Comparison of ENCODE assay signal across 13 cellular contexts in genomic region chr19:9786819-9787218, GRCh38. TPM values are rescaled to one million over a fixed set of nuclear protein-coding genes. Genes with fewer than 3 reads are reported as not detected.
DNase-seq lines count a peak whose midpoint lies in the region; ATAC-seq, FAIRE-seq and TF ChIP-seq lines count a peak whose summit lies in the region.
"Had no signal": no experiment of that assay in that cellular context is flagged by ENCODE, and none has a peak within 500 bp of the region (broad histone marks: within the 10 kb centered on the region; RNA-seq: fewer than 3 reads in every experiment).

No MANE protein-coding gene starts in this region.

- peak overlapping the region in 4 of 5 experiments; percentile 22 to 99 (median 69) for H3K27ac Mint-ChIP-seq in brain
- peak overlapping the region in 7 of 9 donors; percentile 75 to 99 (median 88) for H3K27ac Mint-ChIP-seq in naive thymus-derived CD4-positive, alpha-beta T cell

- BruUV-seq in HepG2 (replicated peaks; lab: Mats Ljungman, UMichigan) = no TSS peak

- intact Hi-C loops in HepG2 (cut with micrococcal nuclease; ENCODE audit: unreplicated experiment) (no loop called here), right lobe of liver (cut with DNase I) (loop anchor here (5.0 kb wide), 2 partner anchors 160 to 165 kb away; partner anchors contain the start of gene ZNF561 (in 1 of the 2)), vagina (cut with DNase I) (no loop called here)
- intact Hi-C loops in naive thymus-derived CD4-positive, alpha-beta T cell (cut with micrococcal nuclease) = no loop called here

- TF ChIP-seq RAD21 in HepG2 (CRISPR knock-in tag; IDR thresholded peaks at IDR 0.05) = no peak

- H3K4me2 ChIP-seq in HepG2 (ENCODE audit: low read depth, low read length) = peak overlapping the region; percentile 64

- H3K4me1 ChIP-seq in HepG2 (ENCODE audit: insufficient read depth, low read length) = peaks cover 42% of the 10 kb centered on the region
- peaks cover 0 to 16% (median 2%) of the 10 kb centered on the region in 4 donors for H3K4me1 ChIP-seq in right lobe of liver
- peaks cover 5 to 12% of the 10 kb centered on the region in 2 donors for H3K4me1 ChIP-seq in naive thymus-derived CD4-positive, alpha-beta T cell (ENCODE audit: control insufficient read depth in 2 of 2, insufficient read depth in 2 of 2, low read length in 2 of 2)
- H3K4me1 ChIP-seq in vagina = peaks cover 36% of the 10 kb centered on the region

- TF ChIP-seq POLR2A in HepG2 (IDR thresholded peaks at IDR 0.05; ENCODE audit: insufficient read depth in 1 of 2, low read depth in 2 of 2, low read length in 2 of 2) (no peak), right lobe of liver (IDR thresholded peaks at IDR 0.05) (no peak), vagina (IDR thresholded peaks at IDR 0.05) (no peak)

- 99% methylated on average over 8 of the region's 8 CpGs for WGBS in HepG2 (ENCODE audit: low lambda C conversion rate)
- 93% methylated on average over 4 of the region's 8 CpGs for WGBS in right lobe of liver (ENCODE audit: insufficient coverage, low coverage, low lambda C conversion rate, missing lambda C conversion rate)

- H3K4me3 ChIP-seq in HepG2 (replicated peaks in 1 of 3; ENCODE audit: insufficient read depth in 1 of 3, low read depth in 2 of 3, low read length in 3 of 3) (0 out of 6 replicates have a peak overlapping the region, but pooled peaks of 1 of the 3 experiments have one; percentile 90), right lobe of liver (no peak overlapping the region), vagina (no peak overlapping the region)
- H3K4me3 ChIP-seq in naive thymus-derived CD4-positive, alpha-beta T cell (ENCODE audit: low read length) = no peak overlapping the region

- ATAC-seq in HepG2 (no peak), right lobe of liver (no peak)
- ATAC-seq in naive thymus-derived CD4-positive, alpha-beta T cell = no peak

- POLR2A ChIA-PET in HepG2 (lab: Yijun Ruan, JAX) = no interaction called here
- POLR2A ChIA-PET in naive thymus-derived CD4-positive, alpha-beta T cell (lab: Charles Lee) = interaction anchor here (0.7 kb wide), 1 partner anchor 375 kb away, joined by 3 read pairs; no protein-coding TSS in a partner anchor

- no peaks in the 10 kb centered on the region for H3K9me3 Mint-ChIP-seq in brain
- peaks cover 0 to 3% (median 0%) of the 10 kb centered on the region in 11 donors for H3K9me3 Mint-ChIP-seq in naive thymus-derived CD4-positive, alpha-beta T cell

- H3K4me1 Mint-ChIP-seq in brain = peaks cover 48% of the 10 kb centered on the region
- H3K4me1 Mint-ChIP-seq in naive thymus-derived CD4-positive, alpha-beta T cell = peaks cover 16 to 43% (median 34%) of the 10 kb centered on the region in 7 donors

- H3K27me3 ChIP-seq in HepG2 (ENCODE audit: control insufficient read depth in 1 of 2, insufficient read depth in 2 of 2, low read length in 2 of 2) (no peaks in the 10 kb centered on the region), right lobe of liver (no peaks in the 10 kb centered on the region), vagina (no peaks in the 10 kb centered on the region)
- no peaks in the 10 kb centered on the region for H3K27me3 ChIP-seq in naive thymus-derived CD4-positive, alpha-beta T cell (ENCODE audit: control insufficient read depth in 2 of 2, insufficient read depth in 2 of 2, low read length in 2 of 2)

- peak overlapping the region; percentile 73 to 88 (median 75) for H3K4me3 Mint-ChIP-seq in brain
- peak overlapping the region; percentile 57 to 88 (median 76) for H3K4me3 Mint-ChIP-seq in naive thymus-derived CD4-positive, alpha-beta T cell

- in situ Hi-C loops in HepG2 (cut with HindIII; ENCODE audit: extremely low pct_ligation_motif_present, low pct_unique_long_range_greater_than_20kb) = loop anchor here (25.0 kb wide), 1 partner anchor 650 kb away; the partner anchor contains the start of genes OR7G3 and ZNF317

- H3K27ac ChIP-seq in HepG2 (ENCODE audit: extremely low read length, insufficient read depth, low read length) = no peak overlapping the region
- H3K27ac ChIP-seq in right lobe of liver = peak overlapping the region in 1 of 3 donors; percentile 90
- H3K27ac ChIP-seq in naive thymus-derived CD4-positive, alpha-beta T cell (ENCODE audit: low read depth, low read length) = no peak overlapping the region
- H3K27ac ChIP-seq in vagina = peak overlapping the region; percentile 98

- no peaks in the 10 kb centered on the region for H4K20me1 ChIP-seq in HepG2 (ENCODE audit: insufficient read depth, low read length)

- no peaks in the 10 kb centered on the region for H3K79me2 ChIP-seq in HepG2 (ENCODE audit: insufficient read depth, low read length)

- DNase-seq in HepG2 (ENCODE audit: low spot score) = no peak
- no peak for DNase-seq in right lobe of liver
- no peak for DNase-seq in naive thymus-derived CD4-positive, alpha-beta T cell
- DNase-seq in vagina (ENCODE audit: extremely low spot score in 2 of 2) = no peak
- no peak for DNase-seq in stimulated activated naive CD4-positive, alpha-beta T cell treated with Interleukin-2 at 50 U/mL for 16 hours (lab: John Stamatoyannopoulos, UW)
- DNase-seq in NCI-H146 (lab: John Stamatoyannopoulos, UW) = no peak
- DNase-seq in NOMO-1 treated with dmso at 0.1 percent for 144 hours (lab: John Stamatoyannopoulos, UW; ENCODE audit: unreplicated experiment) = no peak
- DNase-seq: activated gamma-delta T cell treated with Interleukin-2 at 50 U/mL for 16 hours, COR-L47, KBM-7, kidney, NCI-H345 had no signal

- CTCF ChIA-PET in HepG2 (lab: Yijun Ruan, JAX; ENCODE audit: low intra/inter-chr PET ratio, low total read pairs) = no interaction called here
- CTCF ChIA-PET in naive thymus-derived CD4-positive, alpha-beta T cell (lab: Charles Lee) = no interaction called here

- no peaks in the 10 kb centered on the region for H3K36me3 Mint-ChIP-seq in brain
- H3K36me3 Mint-ChIP-seq in naive thymus-derived CD4-positive, alpha-beta T cell = peaks cover 0 to 6% (median 0%) of the 10 kb centered on the region in 5 donors

- H2AFZ ChIP-seq in HepG2 (ENCODE audit: low read length) = no peak overlapping the region

- H3K9me3 ChIP-seq in HepG2 (ENCODE audit: low read length) (no peaks in the 10 kb centered on the region), right lobe of liver (no peaks in the 10 kb centered on the region), vagina (no peaks in the 10 kb centered on the region)
- H3K9me3 ChIP-seq in naive thymus-derived CD4-positive, alpha-beta T cell (ENCODE audit: control insufficient read depth in 2 of 3, low read length in 3 of 3) = no peaks in the 10 kb centered on the region

- H3K27me3 Mint-ChIP-seq in brain = no peaks in the 10 kb centered on the region
- no peaks in the 10 kb centered on the region for H3K27me3 Mint-ChIP-seq in naive thymus-derived CD4-positive, alpha-beta T cell

- H3K36me3 ChIP-seq in HepG2 (replicated peaks in 1 of 2; ENCODE audit: control insufficient read depth in 1 of 2, insufficient read depth in 2 of 2, low read length in 2 of 2) = no peaks in the 10 kb centered on the region
- H3K36me3 ChIP-seq in right lobe of liver = no peaks in the 10 kb centered on the region
- no peaks in the 10 kb centered on the region for H3K36me3 ChIP-seq in naive thymus-derived CD4-positive, alpha-beta T cell (ENCODE audit: control insufficient read depth in 2 of 3, insufficient read depth in 3 of 3, low read length in 3 of 3)
- no peaks in the 10 kb centered on the region for H3K36me3 ChIP-seq in vagina

- TF ChIP-seq EP300 in HepG2 (IDR thresholded peaks at IDR 0.05; ENCODE audit: low read depth in 2 of 2, low read length in 2 of 2) (no peak), HepG2 (CRISPR knock-in tag; IDR thresholded peaks at IDR 0.05; ENCODE audit: borderline replicate concordance) (no peak)

- FAIRE-seq in HepG2 (lab: Jason Lieb, UNC) = no peak
- FAIRE-seq: kidney had no signal

- TF ChIP-seq CTCF in HepG2 (CRISPR knock-in tag; IDR thresholded peaks at IDR 0.05) (no peak), right lobe of liver (IDR thresholded peaks at IDR 0.05) (no peak), brain (conservative IDR thresholded peaks at IDR 0.05) (no peak), vagina (IDR thresholded peaks at IDR 0.05) (no peak)

- no peak overlapping the region for H3K9ac ChIP-seq in HepG2 (ENCODE audit: insufficient read depth, low read depth, low read length)

RNA-seq across cellular contexts. Expression of gene ZNF846, which starts 18.3 kb away (rescaled TPM):
- total RNA-seq in HepG2 (2016; rRNA removed; fragmentation: Illumina TruSeq; extraction: Trizol) (3.7 and 5.4 TPM in 2 replicates), right lobe of liver (1 to 10 TPM; 2.8 to 4.6 (median 4.0) TPM), vagina (12.8 TPM)
- 1.6 and 2.6 TPM in 2 replicates for total RNA-seq in HepG2 (2016; cell fraction: cytosol; rRNA removed; fragmentation: Illumina TruSeq; extraction: Trizol; ENCODE audit: low read depth)
- total RNA-seq in HepG2 (2016; cell fraction: insoluble cytoplasmic fraction; rRNA removed; fragmentation: Illumina TruSeq; extraction: Trizol) = 4.3 and 4.7 TPM in 2 replicates
- total RNA-seq in HepG2 (2016; cell fraction: membrane; rRNA removed; fragmentation: Illumina TruSeq; extraction: Trizol) = 2.1 and 3.0 TPM in 2 replicates
- total RNA-seq in HepG2 (2016; cell fraction: nucleus; rRNA removed; fragmentation: Illumina TruSeq; extraction: Trizol) = 8.0 and 9.0 TPM in 2 replicates
- polyA plus RNA-seq in HepG2 (2011; rRNA removed) (4.7 and 4.8 TPM in 2 replicates), brain (ENCODE audit: insufficient read depth, low read depth, low replicate concordance) (5.3 TPM)
- polyA plus RNA-seq in HepG2 (2011; cell fraction: cytosol; rRNA removed) = 1.6 and 2.3 TPM in 2 replicates
- polyA plus RNA-seq in HepG2 (2011; cell fraction: nucleus; rRNA removed) = 5.1 and 8.8 TPM in 2 replicates
- 3.5 and 3.9 TPM in 2 replicates for polyA plus RNA-seq in HepG2 (2012)
- polyA plus RNA-seq in HepG2 (2016; cell fraction: cytosol; fragmentation: Illumina TruSeq; extraction: Trizol; ENCODE audit: low read depth) = 1.2 and 1.7 TPM in 2 replicates
- 2.1 and 2.2 TPM in 2 replicates for polyA plus RNA-seq in HepG2 (2016; cell fraction: insoluble cytoplasmic fraction; fragmentation: Illumina TruSeq; extraction: Trizol; ENCODE audit: low read depth)
- 1.3 and 1.4 TPM in 2 replicates for polyA plus RNA-seq in HepG2 (2016; cell fraction: membrane; fragmentation: Illumina TruSeq; extraction: Trizol; ENCODE audit: low read depth)
- polyA plus RNA-seq in HepG2 (2016; cell fraction: nucleus; fragmentation: Illumina TruSeq; extraction: Trizol; ENCODE audit: insufficient read depth, low read depth) = 13.0 and 15.2 TPM in 2 replicates
- 3.4 TPM in 1 of 2 replicates, not detected in the other for polyA minus RNA-seq in HepG2 (2011; rRNA and poly(A)+ RNA removed; ENCODE audit: low replicate concordance)
- polyA minus RNA-seq in HepG2 (2011; cell fraction: cytosol; rRNA and poly(A)+ RNA removed) = 0.79 and 0.97 TPM in 2 replicates
- polyA minus RNA-seq in HepG2 (2011; cell fraction: nucleus; rRNA and poly(A)+ RNA removed) = 19.5 and 21.5 TPM in 2 replicates
- total RNA-seq in naive thymus-derived CD4-positive, alpha-beta T cell = 10 to 100 TPM in 3 of 5 experiments, 1 to 10 TPM in 2; 5.1 to 24.8 (median 13.0) TPM
- polyA plus RNA-seq in naive thymus-derived CD4-positive, alpha-beta T cell = 10 to 100 TPM in 1 of 2 donors, 1 to 10 TPM in 1; 6.2 to 10.0 TPM

RNA-seq across cellular contexts. Expression of gene FBXL12, which starts 32.1 kb away (rescaled TPM):
- total RNA-seq in HepG2 (2016; rRNA removed; fragmentation: Illumina TruSeq; extraction: Trizol) (19.0 and 20.4 TPM in 2 replicates), right lobe of liver (10 to 100 TPM in 4 of 6 experiments, 1 to 10 TPM in 2; 9.8 to 18.4 (median 10.9) TPM), vagina (39.8 TPM)
- total RNA-seq in HepG2 (2016; cell fraction: cytosol; rRNA removed; fragmentation: Illumina TruSeq; extraction: Trizol; ENCODE audit: low read depth) = 6.1 and 6.2 TPM in 2 replicates
- 15.4 and 21.7 TPM in 2 replicates for total RNA-seq in HepG2 (2016; cell fraction: insoluble cytoplasmic fraction; rRNA removed; fragmentation: Illumina TruSeq; extraction: Trizol)
- total RNA-seq in HepG2 (2016; cell fraction: membrane; rRNA removed; fragmentation: Illumina TruSeq; extraction: Trizol) = 9.7 and 12.3 TPM in 2 replicates
- total RNA-seq in HepG2 (2016; cell fraction: nucleus; rRNA removed; fragmentation: Illumina TruSeq; extraction: Trizol) = 18.7 and 20.1 TPM in 2 replicates
- polyA plus RNA-seq in HepG2 (2011; rRNA removed) (23.1 and 30.1 TPM in 2 replicates), brain (ENCODE audit: insufficient read depth, low read depth, low replicate concordance) (15.3 TPM)
- polyA plus RNA-seq in HepG2 (2011; cell fraction: cytosol; rRNA removed) = 15.4 and 23.3 TPM in 2 replicates
- polyA plus RNA-seq in HepG2 (2011; cell fraction: nucleus; rRNA removed) = 56.0 and 59.0 TPM in 2 replicates
- 17.5 and 22.5 TPM in 2 replicates for polyA plus RNA-seq in HepG2 (2012)
- 2.6 and 3.8 TPM in 2 replicates for polyA plus RNA-seq in HepG2 (2016; cell fraction: cytosol; fragmentation: Illumina TruSeq; extraction: Trizol; ENCODE audit: low read depth)
- 21.5 and 27.0 TPM in 2 replicates for polyA plus RNA-seq in HepG2 (2016; cell fraction: insoluble cytoplasmic fraction; fragmentation: Illumina TruSeq; extraction: Trizol; ENCODE audit: low read depth)
- 7.6 and 8.6 TPM in 2 replicates for polyA plus RNA-seq in HepG2 (2016; cell fraction: membrane; fragmentation: Illumina TruSeq; extraction: Trizol; ENCODE audit: low read depth)
- polyA plus RNA-seq in HepG2 (2016; cell fraction: nucleus; fragmentation: Illumina TruSeq; extraction: Trizol; ENCODE audit: insufficient read depth, low read depth) = 35.6 and 40.1 TPM in 2 replicates
- 9.7 and 38.5 TPM in 2 replicates for polyA minus RNA-seq in HepG2 (2011; rRNA and poly(A)+ RNA removed; ENCODE audit: low replicate concordance)
- 10.0 and 11.3 TPM in 2 replicates for polyA minus RNA-seq in HepG2 (2011; cell fraction: cytosol; rRNA and poly(A)+ RNA removed)
- 25.1 and 28.3 TPM in 2 replicates for polyA minus RNA-seq in HepG2 (2011; cell fraction: nucleus; rRNA and poly(A)+ RNA removed)
- total RNA-seq in naive thymus-derived CD4-positive, alpha-beta T cell = 10 to 100 TPM; 16.8 to 36.2 (median 34.0) TPM
- 10 to 100 TPM in 1 of 2 donors, 1 to 10 TPM in 1; 8.5 to 16.1 TPM for polyA plus RNA-seq in naive thymus-derived CD4-positive, alpha-beta T cell

RNA-seq across cellular contexts. Expression of gene UBL5, which starts 40.9 kb away (rescaled TPM):
- total RNA-seq in HepG2 (2016; rRNA removed; fragmentation: Illumina TruSeq; extraction: Trizol) = 373 and 382 TPM in 2 replicates
- total RNA-seq in HepG2 (2016; cell fraction: cytosol; rRNA removed; fragmentation: Illumina TruSeq; extraction: Trizol; ENCODE audit: low read depth) = 139 and 172 TPM in 2 replicates
- 375 and 403 TPM in 2 replicates for total RNA-seq in HepG2 (2016; cell fraction: insoluble cytoplasmic fraction; rRNA removed; fragmentation: Illumina TruSeq; extraction: Trizol)
- total RNA-seq in HepG2 (2016; cell fraction: membrane; rRNA removed; fragmentation: Illumina TruSeq; extraction: Trizol) = 186 and 246 TPM in 2 replicates
- 155 and 174 TPM in 2 replicates for total RNA-seq in HepG2 (2016; cell fraction: nucleus; rRNA removed; fragmentation: Illumina TruSeq; extraction: Trizol)
- 427 and 487 TPM in 2 replicates for polyA plus RNA-seq in HepG2 (2011; rRNA removed)
- 507 and 557 TPM in 2 replicates for polyA plus RNA-seq in HepG2 (2011; cell fraction: cytosol; rRNA removed)
- polyA plus RNA-seq in HepG2 (2011; cell fraction: nucleus; rRNA removed) = 178 and 205 TPM in 2 replicates
- polyA plus RNA-seq in HepG2 (2012) = 308 and 326 TPM in 2 replicates
- 140 and 221 TPM in 2 replicates for polyA plus RNA-seq in HepG2 (2016; cell fraction: cytosol; fragmentation: Illumina TruSeq; extraction: Trizol; ENCODE audit: low read depth)
- polyA plus RNA-seq in HepG2 (2016; cell fraction: insoluble cytoplasmic fraction; fragmentation: Illumina TruSeq; extraction: Trizol; ENCODE audit: low read depth) = 360 and 409 TPM in 2 replicates
- 156 and 243 TPM in 2 replicates for polyA plus RNA-seq in HepG2 (2016; cell fraction: membrane; fragmentation: Illumina TruSeq; extraction: Trizol; ENCODE audit: low read depth)
- polyA plus RNA-seq in HepG2 (2016; cell fraction: nucleus; fragmentation: Illumina TruSeq; extraction: Trizol; ENCODE audit: insufficient read depth, low read depth) = 294 and 307 TPM in 2 replicates
- polyA minus RNA-seq in HepG2 (2011; rRNA and poly(A)+ RNA removed; ENCODE audit: low replicate concordance) = 47.1 and 96.5 TPM in 2 replicates
- 33.3 and 39.4 TPM in 2 replicates for polyA minus RNA-seq in HepG2 (2011; cell fraction: cytosol; rRNA and poly(A)+ RNA removed)
- 21.3 and 28.2 TPM in 2 replicates for polyA minus RNA-seq in HepG2 (2011; cell fraction: nucleus; rRNA and poly(A)+ RNA removed)
- 100 to 1,000 TPM; 152 to 303 (median 168) TPM for total RNA-seq in right lobe of liver
- polyA plus RNA-seq in brain (ENCODE audit: insufficient read depth, low read depth, low replicate concordance) = 841 TPM
- total RNA-seq in naive thymus-derived CD4-positive, alpha-beta T cell = 100 to 1,000 TPM; 182 to 375 (median 198) TPM
- 100 to 1,000 TPM; 613 to 717 TPM for polyA plus RNA-seq in naive thymus-derived CD4-positive, alpha-beta T cell
- 269 TPM for total RNA-seq in vagina

RNA-seq across cellular contexts. Expression of gene PIN1, which starts 48.3 kb away (rescaled TPM):
- total RNA-seq in HepG2 (2016; rRNA removed; fragmentation: Illumina TruSeq; extraction: Trizol) = 67.3 and 72.0 TPM in 2 replicates
- 25.2 and 25.3 TPM in 2 replicates for total RNA-seq in HepG2 (2016; cell fraction: cytosol; rRNA removed; fragmentation: Illumina TruSeq; extraction: Trizol; ENCODE audit: low read depth)
- total RNA-seq in HepG2 (2016; cell fraction: insoluble cytoplasmic fraction; rRNA removed; fragmentation: Illumina TruSeq; extraction: Trizol) = 65.2 and 75.0 TPM in 2 replicates
- total RNA-seq in HepG2 (2016; cell fraction: membrane; rRNA removed; fragmentation: Illumina TruSeq; extraction: Trizol) = 37.0 and 38.0 TPM in 2 replicates
- 27.3 and 31.0 TPM in 2 replicates for total RNA-seq in HepG2 (2016; cell fraction: nucleus; rRNA removed; fragmentation: Illumina TruSeq; extraction: Trizol)
- 31.9 and 43.2 TPM in 2 replicates for polyA plus RNA-seq in HepG2 (2011; rRNA removed)
- 39.4 and 64.9 TPM in 2 replicates for polyA plus RNA-seq in HepG2 (2011; cell fraction: cytosol; rRNA removed)
- polyA plus RNA-seq in HepG2 (2011; cell fraction: nucleus; rRNA removed) = 44.7 and 53.7 TPM in 2 replicates
- 19.6 and 20.3 TPM in 2 replicates for polyA plus RNA-seq in HepG2 (2012)
- 20.1 and 20.5 TPM in 2 replicates for polyA plus RNA-seq in HepG2 (2016; cell fraction: cytosol; fragmentation: Illumina TruSeq; extraction: Trizol; ENCODE audit: low read depth)
- 61.0 and 62.9 TPM in 2 replicates for polyA plus RNA-seq in HepG2 (2016; cell fraction: insoluble cytoplasmic fraction; fragmentation: Illumina TruSeq; extraction: Trizol; ENCODE audit: low read depth)
- 30.3 TPM in 2 replicates for polyA plus RNA-seq in HepG2 (2016; cell fraction: membrane; fragmentation: Illumina TruSeq; extraction: Trizol; ENCODE audit: low read depth)
- 55.0 and 61.1 TPM in 2 replicates for polyA plus RNA-seq in HepG2 (2016; cell fraction: nucleus; fragmentation: Illumina TruSeq; extraction: Trizol; ENCODE audit: insufficient read depth, low read depth)
- 15.9 and 27.0 TPM in 2 replicates for polyA minus RNA-seq in HepG2 (2011; rRNA and poly(A)+ RNA removed; ENCODE audit: low replicate concordance)
- polyA minus RNA-seq in HepG2 (2011; cell fraction: cytosol; rRNA and poly(A)+ RNA removed) = 10.9 and 16.1 TPM in 2 replicates
- polyA minus RNA-seq in HepG2 (2011; cell fraction: nucleus; rRNA and poly(A)+ RNA removed) = 6.3 and 7.9 TPM in 2 replicates
- 10 to 100 TPM; 19.9 to 54.5 (median 24.8) TPM for total RNA-seq in right lobe of liver
- 273 TPM for polyA plus RNA-seq in brain (ENCODE audit: insufficient read depth, low read depth, low replicate concordance)
- total RNA-seq in naive thymus-derived CD4-positive, alpha-beta T cell = 10 to 100 TPM; 41.4 to 93.2 (median 61.1) TPM
- polyA plus RNA-seq in naive thymus-derived CD4-positive, alpha-beta T cell = 10 to 100 TPM; 88.9 to 94.7 TPM
- total RNA-seq in vagina = 73.4 TPM

Comparison
In these comparisons a context has a peak if more than half of its experiments do, and no peak if none do; other contexts are left out.
1. intact Hi-C loops: an anchor here in right lobe of liver (5.0 kb wide); none called in HepG2, naive thymus-derived CD4-positive, alpha-beta T cell and vagina.